1 cellular context compared by ENCODE assay signal in genomic region chr16:23206986-23207385, GRCh38.
TF ChIP-seq lines count a peak whose summit lies in the region.

No MANE protein-coding gene starts in this region.

TF ChIP-seq in WTC11, 78 proteins besides CTCF, POLR2A, EP300 and RAD21 (continued from another document):
- TF ChIP-seq KAT7 (CRISPR knock-in tag; IDR thresholded peaks at IDR 0.05; ENCODE audit: borderline replicate concordance), result no peak
